1 cellular context compared by ENCODE assay signal in genomic region chr2:112189001-112189556, GRCh38.
TF ChIP-seq lines count a peak whose summit lies in the region.

No MANE protein-coding gene starts in this region.

TF ChIP-seq in H1, 55 proteins besides CTCF, POLR2A, EP300 and RAD21 (continued from another document):
- no peak for TF ChIP-seq CHD7 (IDR thresholded peaks at IDR 0.05; ENCODE audit: insufficient replicate concordance, low read length)
- TF ChIP-seq MAFK (IDR thresholded peaks at IDR 0.05; ENCODE audit: low read depth, low read length) = no peak
- TF ChIP-seq JUND (IDR thresholded peaks at IDR 0.05; ENCODE audit: low read length) = no peak
- TF ChIP-seq SAP30 (IDR thresholded peaks at IDR 0.05; ENCODE audit: insufficient read depth, insufficient replicate concordance, low read length) = no peak
- TF ChIP-seq, protein P1, sequence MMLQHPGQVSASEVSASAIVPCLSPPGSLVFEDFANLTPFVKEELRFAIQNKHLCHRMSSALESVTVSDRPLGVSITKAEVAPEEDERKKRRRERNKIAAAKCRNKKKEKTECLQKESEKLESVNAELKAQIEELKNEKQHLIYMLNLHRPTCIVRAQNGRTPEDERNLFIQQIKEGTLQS (IDR thresholded peaks at IDR 0.05; ENCODE audit: insufficient read depth, low read depth, low read length) = no peak
- no peak for TF ChIP-seq YY1 (IDR thresholded peaks at IDR 0.05; ENCODE audit: low read depth, low read length)
- no peak for TF ChIP-seq MAX (IDR thresholded peaks at IDR 0.05)
- no peak for TF ChIP-seq NANOG (IDR thresholded peaks at IDR 0.05; ENCODE audit: insufficient read depth, low read depth, low read length, poor library complexity, severe bottlenecking)
- no peak for TF ChIP-seq BCL11A (IDR thresholded peaks at IDR 0.05; ENCODE audit: low read depth in 2 of 2, low read length in 2 of 2)
- TF ChIP-seq CBX8 (IDR thresholded peaks at IDR 0.05; ENCODE audit: borderline replicate concordance, low read depth, low read length) = no peak
- TF ChIP-seq JUN (IDR thresholded peaks at IDR 0.05; ENCODE audit: low read depth, low read length) = no peak
- no peak for TF ChIP-seq GABPA (IDR thresholded peaks at IDR 0.05; ENCODE audit: borderline replicate concordance, insufficient read depth, low read length)
- TF ChIP-seq KDM5A (IDR thresholded peaks at IDR 0.05; ENCODE audit: low read length) = no peak
- TF ChIP-seq FOSL1 (IDR thresholded peaks at IDR 0.05; ENCODE audit: insufficient read depth, low read depth, low read length) = no peak
- no peak for TF ChIP-seq SIN3A (conservative IDR thresholded peaks at IDR 0.05 in 1 of 2, IDR thresholded peaks at IDR 0.05 in 1 of 2; ENCODE audit: low read depth in 1 of 2, low read length in 2 of 2)
- TF ChIP-seq, protein P2, sequence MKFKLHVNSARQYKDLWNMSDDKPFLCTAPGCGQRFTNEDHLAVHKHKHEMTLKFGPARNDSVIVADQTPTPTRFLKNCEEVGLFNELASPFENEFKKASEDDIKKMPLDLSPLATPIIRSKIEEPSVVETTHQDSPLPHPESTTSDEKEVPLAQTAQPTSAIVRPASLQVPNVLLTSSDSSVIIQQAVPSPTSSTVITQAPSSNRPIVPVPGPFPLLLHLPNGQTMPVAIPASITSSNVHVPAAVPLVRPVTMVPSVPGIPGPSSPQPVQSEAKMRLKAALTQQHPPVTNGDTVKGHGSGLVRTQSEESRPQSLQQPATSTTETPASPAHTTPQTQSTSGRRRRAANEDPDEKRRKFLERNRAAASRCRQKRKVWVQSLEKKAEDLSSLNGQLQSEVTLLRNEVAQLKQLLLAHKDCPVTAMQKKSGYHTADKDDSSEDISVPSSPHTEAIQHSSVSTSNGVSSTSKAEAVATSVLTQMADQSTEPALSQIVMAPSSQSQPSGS (IDR thresholded peaks at IDR 0.05; ENCODE audit: low read length) = no peak
